13 cellular contexts compared by ENCODE assay signal in genomic region chrX:14675500-14675899, GRCh38.
A peak's percentile ranks its signal among the peaks of the same experiment; 100 is the strongest.
DNase-seq lines count a peak whose midpoint lies in the region; ATAC-seq and TF ChIP-seq lines count a peak whose summit lies in the region.
"Had no signal": no experiment of that assay in that cellular context is flagged by ENCODE, and none has a peak within 500 bp of the region (broad histone marks: within the 10 kb centered on the region; RNA-seq: fewer than 3 reads in every experiment).

No MANE protein-coding gene starts in this region.

- H3K9me3 ChIP-seq in mucosa of descending colon: no peaks in the 10 kb centered on the region
- H3K9me3 ChIP-seq: A549, BE2C had no signal

- TF ChIP-seq CTCF in mucosa of descending colon (IDR thresholded peaks at IDR 0.05): no peak

- intact Hi-C loops in mucosa of descending colon (cut with DNase I, micrococcal nuclease) (no loop called here), Right ventricle myocardium inferior (cut with DNase I) (no loop called here)

- H3K4me1 ChIP-seq in mucosa of descending colon (ENCODE audit: low read depth): peaks cover 2% of the 10 kb centered on the region

- DNase-seq in DMS 273 treated with DMSO at 0.1 percent for 48 hours (lab: John Stamatoyannopoulos, UW) (peak; percentile 13), NCI-H1694 (lab: John Stamatoyannopoulos, UW) (peak; percentile 29), NCI-H69 (lab: John Stamatoyannopoulos, UW) (peak; percentile 17), mucosa of descending colon (no peak), Right ventricle myocardium inferior (ENCODE audit: missing footprints) (no peak), NK-92 (lab: John Stamatoyannopoulos, UW; ENCODE audit: unreplicated experiment) (no peak)
- DNase-seq: BE2C; CD4-positive, alpha-beta memory T cell; DMS53; H7 had no signal

- H3K4me3 ChIP-seq in mucosa of descending colon: no peak overlapping the region
- H3K4me3 ChIP-seq: A549, GM23338 had no signal

- no peaks in the 10 kb centered on the region for H3K36me3 ChIP-seq in mucosa of descending colon (ENCODE audit: low read depth)
- H3K36me3 ChIP-seq: BE2C had no signal

- ATAC-seq in mucosa of descending colon (peak; percentile 47), GM18909 (IDR thresholded peaks at IDR 0.05; ENCODE audit: poor library complexity, unreplicated experiment) (no peak), Right ventricle myocardium inferior (no peak)
- ATAC-seq: A549, GM23338 had no signal

Comparison
In these comparisons a context has a peak if more than half of its experiments do, and no peak if none do; other contexts are left out.
1. DNase-seq: peak in DMS 273 treated with DMSO at 0.1 percent for 48 hours (single experiment), NCI-H1694 (single experiment) and NCI-H69 (single experiment); none in mucosa of descending colon (0 of 3), Right ventricle myocardium inferior (single experiment) and NK-92 (single experiment).